Comparison of ENCODE assay signal across 14 cellular contexts in genomic region chr15:98981851-98982722, GRCh38. TPM values are rescaled to one million over a fixed set of nuclear protein-coding genes. Genes with fewer than 3 reads are reported as not detected.
DNase-seq lines count a peak whose midpoint lies in the region; ATAC-seq and TF ChIP-seq lines count a peak whose summit lies in the region.
"Had no signal": no experiment of that assay in that cellular context is flagged by ENCODE, and none has a peak within 500 bp of the region (broad histone marks: within the 10 kb centered on the region; RNA-seq: fewer than 3 reads in every experiment).

No MANE protein-coding gene starts in this region.

- H3K79me2 ChIP-seq in SK-N-SH (ENCODE audit: insufficient read depth), result no peaks in the 10 kb centered on the region

- 70% methylated on average over 14 of the region's 14 CpGs for WGBS in SK-N-SH (ENCODE audit: low lambda C conversion rate)
- 54 to 62% methylated on average over 14 of the region's 14 CpGs for WGBS in aorta, 2 donors

- CTCF ChIA-PET in SK-N-SH (lab: Yijun Ruan, JAX), result no interaction called here

- H3K27ac ChIP-seq in SK-N-SH (ENCODE audit: low read depth in 2 of 2, low read length in 1 of 2) (no peak overlapping the region), foreskin keratinocyte (no peak overlapping the region), aorta (ENCODE audit: low read depth in 1 of 2, low read length in 2 of 2) (peak overlapping the region in 1 of 2 donors; percentile 41), breast epithelium (no peak overlapping the region)

- no peaks in the 10 kb centered on the region for H3K27me3 ChIP-seq in SK-N-SH (ENCODE audit: insufficient read depth)
- H3K27me3 ChIP-seq in foreskin keratinocyte, result no peaks in the 10 kb centered on the region
- H3K27me3 ChIP-seq in aorta (ENCODE audit: control insufficient read depth in 1 of 2, insufficient read depth in 2 of 2, low read length in 1 of 2), result no peaks in the 10 kb centered on the region
- H3K27me3 ChIP-seq in breast epithelium, result no peaks in the 10 kb centered on the region

- H4K20me1 ChIP-seq in SK-N-SH (ENCODE audit: insufficient read depth), result no peaks in the 10 kb centered on the region

- H3K36me3 ChIP-seq in SK-N-SH (replicated peaks in 1 of 2; ENCODE audit: control insufficient read depth in 1 of 2, insufficient read depth in 2 of 2, low read length in 1 of 2), result no peaks in the 10 kb centered on the region
- no peaks in the 10 kb centered on the region for H3K36me3 ChIP-seq in aorta (ENCODE audit: control insufficient read depth in 1 of 2, insufficient read depth in 2 of 2, low read length in 1 of 2)
- no peaks in the 10 kb centered on the region for H3K36me3 ChIP-seq in breast epithelium
- H3K36me3 ChIP-seq: left ventricle myocardium inferior had no signal

- POLR2A ChIA-PET in SK-N-SH (lab: Yijun Ruan, JAX), result no interaction called here

- DNase-seq in SK-N-SH (no peak), LHCN-M2 (ENCODE audit: low read depth) (peak; percentile 13), foreskin keratinocyte (no peak), aorta (no peak), breast epithelium (ENCODE audit: low spot score in 2 of 2) (no peak), NCI-H1105 treated with DMSO at 0.1 percent for 48 hours (lab: John Stamatoyannopoulos, UW) (no peak), NCI-H510A treated with DMSO at 0.1 percent for 48 hours (lab: John Stamatoyannopoulos, UW) (no peak)
- DNase-seq: 8988T, amniotic stem cell, left ventricle myocardium inferior, MM.1S, NCI-H748 treated with DMSO at 0.1 percent for 48 hours had no signal

- TF ChIP-seq POLR2A in breast epithelium (IDR thresholded peaks at IDR 0.05), result no peak

- no peak overlapping the region for H3K4me2 ChIP-seq in SK-N-SH

- H2AFZ ChIP-seq in SK-N-SH (ENCODE audit: low read depth), result no peak overlapping the region

- peaks cover 3% of the 10 kb centered on the region for H3F3A ChIP-seq in SK-N-SH (replicated peaks; ENCODE audit: insufficient read depth)

- H3K4me3 ChIP-seq in SK-N-SH (ENCODE audit: low read depth in 2 of 2, low read length in 1 of 2) (no peak overlapping the region), aorta (ENCODE audit: low read length in 2 of 2) (no peak overlapping the region), breast epithelium (no peak overlapping the region)
- H3K4me3 ChIP-seq: left ventricle myocardium inferior had no signal

- TF ChIP-seq CTCF in SK-N-SH (IDR thresholded peaks at IDR 0.05), result no peak
- no peak for TF ChIP-seq CTCF in foreskin keratinocyte (conservative IDR thresholded peaks at IDR 0.05)
- TF ChIP-seq CTCF in breast epithelium (IDR thresholded peaks at IDR 0.05), result no peak

- intact Hi-C loops in aorta (cut with DNase I), result loop anchor here in 1 of 2 donors (5.0 kb wide), 1 partner anchor 35 kb away; no protein-coding TSS in a partner anchor
- intact Hi-C loops in breast epithelium (cut with DNase I; ENCODE audit: low total_unique reads), result no loop called here

- no peak overlapping the region for H3K9ac ChIP-seq in SK-N-SH

- no peak for TF ChIP-seq EP300 in SK-N-SH (IDR thresholded peaks at IDR 0.05; ENCODE audit: borderline replicate concordance in 1 of 2, low read depth in 1 of 2, low read length in 1 of 2)

- H3K9me2 ChIP-seq in SK-N-SH, result no peaks in the 10 kb centered on the region

- no peak for TF ChIP-seq RAD21 in SK-N-SH (IDR thresholded peaks at IDR 0.05; ENCODE audit: low read length)

- H3K4me1 ChIP-seq in SK-N-SH (ENCODE audit: control insufficient read depth in 1 of 2, insufficient read depth in 2 of 2, low read depth in 1 of 2, low read length in 1 of 2), result no peaks in the 10 kb centered on the region
- H3K4me1 ChIP-seq in foreskin keratinocyte, result no peaks in the 10 kb centered on the region
- H3K4me1 ChIP-seq in aorta (ENCODE audit: control insufficient read depth in 1 of 2, insufficient read depth in 2 of 2, low read length in 2 of 2), result no peaks in the 10 kb centered on the region
- no peaks in the 10 kb centered on the region for H3K4me1 ChIP-seq in breast epithelium

- H3K9me3 ChIP-seq in SK-N-SH (no peaks in the 10 kb centered on the region), aorta (ENCODE audit: control insufficient read depth, low read length) (no peaks in the 10 kb centered on the region), breast epithelium (no peaks in the 10 kb centered on the region)

- ATAC-seq in SK-N-SH treated with all-trans-retinoic acid at 6 μM for 48 hours, result peak; percentile 18; the same call in 1 of the 3 replicates
- peak; percentile 23 for ATAC-seq in foreskin keratinocyte
- ATAC-seq in aorta (ENCODE audit: low FRiP score), result peak; percentile 27

TF ChIP-seq in SK-N-SH treated with all-trans-retinoic acid at 6 μM for 48 hours, 23 proteins besides CTCF, POLR2A, EP300 and RAD21 (continues in another document):
- TF ChIP-seq PPARA (CRISPR knock-in tag; IDR thresholded peaks at IDR 0.05; ENCODE audit: borderline replicate concordance) (no peak), ZNF565 (CRISPR knock-in tag; conservative IDR thresholded peaks at IDR 0.05; ENCODE audit: low read depth) (no peak), ISL1 (CRISPR knock-in tag; IDR thresholded peaks at IDR 0.05) (no peak), SNAI2 (CRISPR knock-in tag; IDR thresholded peaks at IDR 0.05) (no peak), TOX (CRISPR knock-in tag; IDR thresholded peaks at IDR 0.05; ENCODE audit: borderline replicate concordance) (no peak), OSR1 (CRISPR knock-in tag; IDR thresholded peaks at IDR 0.05) (no peak), ZNF70 (CRISPR knock-in tag; IDR thresholded peaks at IDR 0.05) (no peak), CSRNP3 (CRISPR knock-in tag; IDR thresholded peaks at IDR 0.05) (no peak)

TF ChIP-seq in SK-N-SH, 30 proteins besides CTCF, POLR2A, EP300 and RAD21:
- no peak for TF ChIP-seq MXI1 (IDR thresholded peaks at IDR 0.05; ENCODE audit: low read depth, low read length)
- TF ChIP-seq GATA2 (CRISPR knock-in tag; IDR thresholded peaks at IDR 0.05), result no peak
- no peak for TF ChIP-seq YY1 (IDR thresholded peaks at IDR 0.05; ENCODE audit: low read depth)
- no peak for TF ChIP-seq ELF1 (IDR thresholded peaks at IDR 0.05)
- TF ChIP-seq USF2 (IDR thresholded peaks at IDR 0.05; ENCODE audit: borderline replicate concordance, low read depth, low read length), result no peak
- TF ChIP-seq IRF3 (IDR thresholded peaks at IDR 0.05; ENCODE audit: low read depth, low read length), result no peak
- TF ChIP-seq MAX (IDR thresholded peaks at IDR 0.05; ENCODE audit: low read depth), result no peak

RNA-seq across cellular contexts. Expression of gene PGPEP1L, which starts 25.5 kb away (rescaled TPM):
- polyA plus RNA-seq in SK-N-SH (2012; rRNA removed), result not detected in 2 replicates
- not detected in 2 replicates for polyA plus RNA-seq in SK-N-SH (2012; cell fraction: cytosol; rRNA removed)
- polyA plus RNA-seq in SK-N-SH (2012; cell fraction: nucleus; rRNA removed), result 0.07 and 0.26 TPM in 2 replicates
- not detected in 2 replicates for total RNA-seq in LHCN-M2 (2014; rRNA removed)
- polyA plus RNA-seq in LHCN-M2 (2012), result not detected
- total RNA-seq in foreskin keratinocyte, result not detected in 2 replicates
- not detected in 2 replicates for polyA plus RNA-seq in foreskin keratinocyte
- under 1 TPM; 0.51 to 0.84 TPM for total RNA-seq in aorta
- polyA plus RNA-seq in aorta, result 1 to 10 TPM; 1.7 to 2.3 TPM
- not detected for total RNA-seq in breast epithelium
- total RNA-seq: progenitor cell of endocrine pancreas had no signal
